ENCODE assay signal across 1 cellular context in the genomic region with DNA sequence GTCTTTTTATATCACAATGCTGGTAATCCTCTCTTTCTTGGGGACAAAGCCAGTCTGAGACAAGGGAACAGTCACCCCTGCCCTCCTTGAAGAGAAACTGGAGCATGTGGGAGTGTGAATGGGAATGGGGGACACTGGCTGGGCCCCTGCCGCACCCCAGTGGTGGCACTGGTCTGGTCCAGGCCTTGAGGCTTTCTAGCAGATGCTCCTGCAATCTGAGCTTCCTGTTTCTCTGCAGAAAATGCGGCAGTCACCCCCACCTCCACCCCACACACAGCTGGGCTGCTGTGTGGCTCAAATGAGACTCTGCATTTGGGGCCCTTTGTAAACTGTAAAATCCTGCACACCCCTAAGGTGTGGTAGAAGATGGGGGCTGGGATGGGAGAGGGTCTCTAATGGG.
TF ChIP-seq lines count a peak whose summit lies in the region.

No MANE protein-coding gene starts in this region.

TF ChIP-seq in GM23338, 12 proteins besides CTCF, POLR2A, EP300 and RAD21 (continued from another document):
- TF ChIP-seq CREB1 (CRISPR knock-in tag; IDR thresholded peaks at IDR 0.05; ENCODE audit: low read depth) (no peak), POLR2AphosphoS5 (IDR thresholded peaks at IDR 0.05; ENCODE audit: low read depth) (no peak), EZH2 (IDR thresholded peaks at IDR 0.05; ENCODE audit: low read depth, unreplicated experiment) (no peak), JUNB (IDR thresholded peaks at IDR 0.05; ENCODE audit: unreplicated experiment) (no peak), STAT1 (IDR thresholded peaks at IDR 0.05; ENCODE audit: unreplicated experiment) (no peak), ZNF462 (CRISPR knock-in tag; IDR thresholded peaks at IDR 0.05) (no peak)
